Comparison of ENCODE assay signal across 1 cellular context in the genomic region with DNA sequence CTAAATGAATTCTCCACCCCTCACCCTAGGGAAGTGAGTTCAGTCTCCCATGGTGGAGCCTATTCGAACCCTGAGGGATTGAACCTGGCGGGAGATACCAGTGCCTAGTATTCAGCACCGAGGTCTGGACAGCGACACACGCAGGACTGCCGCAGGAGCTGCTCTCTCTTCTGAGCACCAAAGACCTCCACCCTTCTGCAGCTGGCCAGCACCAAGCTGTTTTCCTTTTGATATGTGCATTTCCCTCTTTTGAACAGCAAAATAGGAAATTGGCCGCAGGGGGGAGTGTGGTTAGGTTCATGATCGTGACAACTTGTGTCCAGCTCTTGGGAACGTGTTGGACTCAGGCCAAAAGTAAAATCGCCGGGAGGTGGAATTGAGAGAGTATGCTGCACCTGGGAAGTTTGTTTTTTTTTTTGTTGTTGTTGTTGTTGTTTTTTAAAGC.
TF ChIP-seq lines count a peak whose summit lies in the region.

No MANE protein-coding gene starts in this region.

TF ChIP-seq in K562, 482 proteins besides CTCF, POLR2A, EP300 and RAD21 (continued from another document):
- TF ChIP-seq, protein P1, sequence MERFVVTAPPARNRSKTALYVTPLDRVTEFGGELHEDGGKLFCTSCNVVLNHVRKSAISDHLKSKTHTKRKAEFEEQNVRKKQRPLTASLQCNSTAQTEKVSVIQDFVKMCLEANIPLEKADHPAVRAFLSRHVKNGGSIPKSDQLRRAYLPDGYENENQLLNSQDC (CRISPR knock-in tag; IDR thresholded peaks at IDR 0.05), result no peak
- TF ChIP-seq NR3C1 (CRISPR knock-in tag; IDR thresholded peaks at IDR 0.05) (0 out of 2 replicates have a peak, but pooled peaks have one; percentile 31), SOX6 (IDR thresholded peaks at IDR 0.05) (no peak), NFIC (IDR thresholded peaks at IDR 0.05) (peak; percentile 81), U2AF1 (optimal IDR thresholded peaks at IDR 0.05; ENCODE audit: low read depth, low read length) (no peak), NCOA1 (IDR thresholded peaks at IDR 0.05; ENCODE audit: low read depth) (peak; percentile 38; the same call in 1 of the 2 replicates), IRF2 (CRISPR knock-in tag; IDR thresholded peaks at IDR 0.05) (no peak), SAP30 (IDR thresholded peaks at IDR 0.05; ENCODE audit: borderline replicate concordance, insufficient read depth, low read depth, low read length, poor library complexity, severe bottlenecking) (no peak), ZFX (CRISPR knock-in tag; IDR thresholded peaks at IDR 0.05) (no peak), ZNF644 (tag; IDR thresholded peaks at IDR 0.05; ENCODE audit: low read depth) (no peak), EHMT2 (IDR thresholded peaks at IDR 0.05) (peak; percentile 96), MIER1 (IDR thresholded peaks at IDR 0.05; ENCODE audit: low read depth) (peak; percentile 94), CREM (IDR thresholded peaks at IDR 0.05; ENCODE audit: low read depth) (0 out of 2 replicates have a peak, but pooled peaks have one; percentile 13), OTX1 (CRISPR knock-in tag; IDR thresholded peaks at IDR 0.05) (no peak), ZNF445 (CRISPR knock-in tag; IDR thresholded peaks at IDR 0.05; ENCODE audit: low read depth) (no peak), HIVEP1 (CRISPR knock-in tag; IDR thresholded peaks at IDR 0.05) (no peak), ZNF77 (CRISPR knock-in tag; IDR thresholded peaks at IDR 0.05) (no peak), LEF1 (IDR thresholded peaks at IDR 0.05) (no peak)
- TF ChIP-seq, protein P2, sequence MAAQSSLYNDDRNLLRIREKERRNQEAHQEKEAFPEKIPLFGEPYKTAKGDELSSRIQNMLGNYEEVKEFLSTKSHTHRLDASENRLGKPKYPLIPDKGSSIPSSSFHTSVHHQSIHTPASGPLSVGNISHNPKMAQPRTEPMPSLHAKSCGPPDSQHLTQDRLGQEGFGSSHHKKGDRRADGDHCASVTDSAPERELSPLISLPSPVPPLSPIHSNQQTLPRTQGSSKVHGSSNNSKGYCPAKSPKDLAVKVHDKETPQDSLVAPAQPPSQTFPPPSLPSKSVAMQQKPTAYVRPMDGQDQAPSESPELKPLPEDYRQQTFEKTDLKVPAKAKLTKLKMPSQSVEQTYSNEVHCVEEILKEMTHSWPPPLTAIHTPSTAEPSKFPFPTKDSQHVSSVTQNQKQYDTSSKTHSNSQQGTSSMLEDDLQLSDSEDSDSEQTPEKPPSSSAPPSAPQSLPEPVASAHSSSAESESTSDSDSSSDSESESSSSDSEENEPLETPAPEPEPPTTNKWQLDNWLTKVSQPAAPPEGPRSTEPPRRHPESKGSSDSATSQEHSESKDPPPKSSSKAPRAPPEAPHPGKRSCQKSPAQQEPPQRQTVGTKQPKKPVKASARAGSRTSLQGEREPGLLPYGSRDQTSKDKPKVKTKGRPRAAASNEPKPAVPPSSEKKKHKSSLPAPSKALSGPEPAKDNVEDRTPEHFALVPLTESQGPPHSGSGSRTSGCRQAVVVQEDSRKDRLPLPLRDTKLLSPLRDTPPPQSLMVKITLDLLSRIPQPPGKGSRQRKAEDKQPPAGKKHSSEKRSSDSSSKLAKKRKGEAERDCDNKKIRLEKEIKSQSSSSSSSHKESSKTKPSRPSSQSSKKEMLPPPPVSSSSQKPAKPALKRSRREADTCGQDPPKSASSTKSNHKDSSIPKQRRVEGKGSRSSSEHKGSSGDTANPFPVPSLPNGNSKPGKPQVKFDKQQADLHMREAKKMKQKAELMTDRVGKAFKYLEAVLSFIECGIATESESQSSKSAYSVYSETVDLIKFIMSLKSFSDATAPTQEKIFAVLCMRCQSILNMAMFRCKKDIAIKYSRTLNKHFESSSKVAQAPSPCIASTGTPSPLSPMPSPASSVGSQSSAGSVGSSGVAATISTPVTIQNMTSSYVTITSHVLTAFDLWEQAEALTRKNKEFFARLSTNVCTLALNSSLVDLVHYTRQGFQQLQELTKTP (IDR thresholded peaks at IDR 0.05; ENCODE audit: low read depth in 1 of 2, partially characterized antibody in 2 of 2), result peak in 1 of 2 experiments; percentile 58
- TF ChIP-seq, protein P3, sequence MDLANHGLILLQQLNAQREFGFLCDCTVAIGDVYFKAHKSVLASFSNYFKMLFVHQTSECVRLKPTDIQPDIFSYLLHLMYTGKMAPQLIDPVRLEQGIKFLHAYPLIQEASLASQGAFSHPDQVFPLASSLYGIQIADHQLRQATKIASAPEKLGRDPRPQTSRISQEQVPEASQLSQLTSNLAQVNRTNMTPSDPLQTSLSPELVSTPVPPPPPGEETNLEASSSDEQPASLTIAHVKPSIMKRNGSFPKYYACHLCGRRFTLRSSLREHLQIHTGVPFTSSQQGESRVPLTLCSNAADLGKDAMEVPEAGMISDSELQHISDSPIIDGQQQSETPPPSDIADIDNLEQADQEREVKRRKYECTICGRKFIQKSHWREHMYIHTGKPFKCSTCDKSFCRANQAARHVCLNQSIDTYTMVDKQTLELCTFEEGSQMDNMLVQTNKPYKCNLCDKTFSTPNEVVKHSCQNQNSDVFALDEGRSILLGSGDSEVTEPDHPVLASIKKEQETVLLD (IDR thresholded peaks at IDR 0.05), result no peak
- TF ChIP-seq, protein P4, sequence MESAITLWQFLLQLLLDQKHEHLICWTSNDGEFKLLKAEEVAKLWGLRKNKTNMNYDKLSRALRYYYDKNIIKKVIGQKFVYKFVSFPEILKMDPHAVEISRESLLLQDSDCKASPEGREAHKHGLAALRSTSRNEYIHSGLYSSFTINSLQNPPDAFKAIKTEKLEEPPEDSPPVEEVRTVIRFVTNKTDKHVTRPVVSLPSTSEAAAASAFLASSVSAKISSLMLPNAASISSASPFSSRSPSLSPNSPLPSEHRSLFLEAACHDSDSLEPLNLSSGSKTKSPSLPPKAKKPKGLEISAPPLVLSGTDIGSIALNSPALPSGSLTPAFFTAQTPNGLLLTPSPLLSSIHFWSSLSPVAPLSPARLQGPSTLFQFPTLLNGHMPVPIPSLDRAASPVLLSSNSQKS (CRISPR knock-in tag; IDR thresholded peaks at IDR 0.05), result no peak
- TF ChIP-seq, protein P5, sequence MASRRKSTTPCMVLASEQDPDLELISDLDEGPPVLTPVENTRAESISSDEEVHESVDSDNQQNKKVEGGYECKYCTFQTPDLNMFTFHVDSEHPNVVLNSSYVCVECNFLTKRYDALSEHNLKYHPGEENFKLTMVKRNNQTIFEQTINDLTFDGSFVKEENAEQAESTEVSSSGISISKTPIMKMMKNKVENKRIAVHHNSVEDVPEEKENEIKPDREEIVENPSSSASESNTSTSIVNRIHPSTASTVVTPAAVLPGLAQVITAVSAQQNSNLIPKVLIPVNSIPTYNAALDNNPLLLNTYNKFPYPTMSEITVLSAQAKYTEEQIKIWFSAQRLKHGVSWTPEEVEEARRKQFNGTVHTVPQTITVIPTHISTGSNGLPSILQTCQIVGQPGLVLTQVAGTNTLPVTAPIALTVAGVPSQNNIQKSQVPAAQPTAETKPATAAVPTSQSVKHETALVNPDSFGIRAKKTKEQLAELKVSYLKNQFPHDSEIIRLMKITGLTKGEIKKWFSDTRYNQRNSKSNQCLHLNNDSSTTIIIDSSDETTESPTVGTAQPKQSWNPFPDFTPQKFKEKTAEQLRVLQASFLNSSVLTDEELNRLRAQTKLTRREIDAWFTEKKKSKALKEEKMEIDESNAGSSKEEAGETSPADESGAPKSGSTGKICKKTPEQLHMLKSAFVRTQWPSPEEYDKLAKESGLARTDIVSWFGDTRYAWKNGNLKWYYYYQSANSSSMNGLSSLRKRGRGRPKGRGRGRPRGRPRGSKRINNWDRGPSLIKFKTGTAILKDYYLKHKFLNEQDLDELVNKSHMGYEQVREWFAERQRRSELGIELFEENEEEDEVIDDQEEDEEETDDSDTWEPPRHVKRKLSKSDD (conservative IDR thresholded peaks at IDR 0.05; ENCODE audit: low read length), result no peak
- TF ChIP-seq, protein P6, sequence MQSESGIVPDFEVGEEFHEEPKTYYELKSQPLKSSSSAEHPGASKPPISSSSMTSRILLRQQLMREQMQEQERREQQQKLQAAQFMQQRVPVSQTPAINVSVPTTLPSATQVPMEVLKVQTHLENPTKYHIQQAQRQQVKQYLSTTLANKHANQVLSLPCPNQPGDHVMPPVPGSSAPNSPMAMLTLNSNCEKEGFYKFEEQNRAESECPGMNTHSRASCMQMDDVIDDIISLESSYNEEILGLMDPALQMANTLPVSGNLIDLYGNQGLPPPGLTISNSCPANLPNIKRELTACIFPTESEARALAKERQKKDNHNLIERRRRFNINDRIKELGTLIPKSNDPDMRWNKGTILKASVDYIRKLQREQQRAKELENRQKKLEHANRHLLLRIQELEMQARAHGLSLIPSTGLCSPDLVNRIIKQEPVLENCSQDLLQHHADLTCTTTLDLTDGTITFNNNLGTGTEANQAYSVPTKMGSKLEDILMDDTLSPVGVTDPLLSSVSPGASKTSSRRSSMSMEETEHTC (IDR thresholded peaks at IDR 0.05), result no peak
- TF ChIP-seq, protein P7, sequence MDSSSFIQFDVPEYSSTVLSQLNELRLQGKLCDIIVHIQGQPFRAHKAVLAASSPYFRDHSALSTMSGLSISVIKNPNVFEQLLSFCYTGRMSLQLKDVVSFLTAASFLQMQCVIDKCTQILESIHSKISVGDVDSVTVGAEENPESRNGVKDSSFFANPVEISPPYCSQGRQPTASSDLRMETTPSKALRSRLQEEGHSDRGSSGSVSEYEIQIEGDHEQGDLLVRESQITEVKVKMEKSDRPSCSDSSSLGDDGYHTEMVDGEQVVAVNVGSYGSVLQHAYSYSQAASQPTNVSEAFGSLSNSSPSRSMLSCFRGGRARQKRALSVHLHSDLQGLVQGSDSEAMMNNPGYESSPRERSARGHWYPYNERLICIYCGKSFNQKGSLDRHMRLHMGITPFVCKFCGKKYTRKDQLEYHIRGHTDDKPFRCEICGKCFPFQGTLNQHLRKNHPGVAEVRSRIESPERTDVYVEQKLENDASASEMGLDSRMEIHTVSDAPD (CRISPR knock-in tag; IDR thresholded peaks at IDR 0.05), result no peak
